Comparison of ENCODE assay signal across 2 cellular contexts in the genomic region with DNA sequence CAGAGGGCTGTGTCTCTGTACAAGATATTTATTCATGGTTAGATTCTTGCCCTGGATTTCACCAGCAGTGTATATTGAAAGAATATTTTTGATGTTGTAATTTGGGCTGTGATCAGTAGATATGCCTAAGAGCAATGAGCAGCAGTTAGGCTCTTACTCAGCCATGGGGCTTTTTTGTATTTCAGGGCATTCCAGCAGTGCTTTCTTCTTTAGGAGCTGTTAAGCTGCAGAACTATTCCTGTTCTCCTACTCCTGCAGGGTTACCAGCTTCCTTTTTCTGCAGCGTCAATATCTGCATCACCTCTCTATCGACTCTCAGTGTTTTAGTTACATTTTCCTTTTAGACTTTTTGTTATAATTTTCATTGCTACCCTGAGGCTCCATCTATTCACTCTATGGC.
TF ChIP-seq lines count a peak whose summit lies in the region.

No MANE protein-coding gene starts in this region.

TF ChIP-seq in GM23338, 12 proteins besides CTCF, POLR2A, EP300 and RAD21 (continued from another document):
- TF ChIP-seq, protein P1, sequence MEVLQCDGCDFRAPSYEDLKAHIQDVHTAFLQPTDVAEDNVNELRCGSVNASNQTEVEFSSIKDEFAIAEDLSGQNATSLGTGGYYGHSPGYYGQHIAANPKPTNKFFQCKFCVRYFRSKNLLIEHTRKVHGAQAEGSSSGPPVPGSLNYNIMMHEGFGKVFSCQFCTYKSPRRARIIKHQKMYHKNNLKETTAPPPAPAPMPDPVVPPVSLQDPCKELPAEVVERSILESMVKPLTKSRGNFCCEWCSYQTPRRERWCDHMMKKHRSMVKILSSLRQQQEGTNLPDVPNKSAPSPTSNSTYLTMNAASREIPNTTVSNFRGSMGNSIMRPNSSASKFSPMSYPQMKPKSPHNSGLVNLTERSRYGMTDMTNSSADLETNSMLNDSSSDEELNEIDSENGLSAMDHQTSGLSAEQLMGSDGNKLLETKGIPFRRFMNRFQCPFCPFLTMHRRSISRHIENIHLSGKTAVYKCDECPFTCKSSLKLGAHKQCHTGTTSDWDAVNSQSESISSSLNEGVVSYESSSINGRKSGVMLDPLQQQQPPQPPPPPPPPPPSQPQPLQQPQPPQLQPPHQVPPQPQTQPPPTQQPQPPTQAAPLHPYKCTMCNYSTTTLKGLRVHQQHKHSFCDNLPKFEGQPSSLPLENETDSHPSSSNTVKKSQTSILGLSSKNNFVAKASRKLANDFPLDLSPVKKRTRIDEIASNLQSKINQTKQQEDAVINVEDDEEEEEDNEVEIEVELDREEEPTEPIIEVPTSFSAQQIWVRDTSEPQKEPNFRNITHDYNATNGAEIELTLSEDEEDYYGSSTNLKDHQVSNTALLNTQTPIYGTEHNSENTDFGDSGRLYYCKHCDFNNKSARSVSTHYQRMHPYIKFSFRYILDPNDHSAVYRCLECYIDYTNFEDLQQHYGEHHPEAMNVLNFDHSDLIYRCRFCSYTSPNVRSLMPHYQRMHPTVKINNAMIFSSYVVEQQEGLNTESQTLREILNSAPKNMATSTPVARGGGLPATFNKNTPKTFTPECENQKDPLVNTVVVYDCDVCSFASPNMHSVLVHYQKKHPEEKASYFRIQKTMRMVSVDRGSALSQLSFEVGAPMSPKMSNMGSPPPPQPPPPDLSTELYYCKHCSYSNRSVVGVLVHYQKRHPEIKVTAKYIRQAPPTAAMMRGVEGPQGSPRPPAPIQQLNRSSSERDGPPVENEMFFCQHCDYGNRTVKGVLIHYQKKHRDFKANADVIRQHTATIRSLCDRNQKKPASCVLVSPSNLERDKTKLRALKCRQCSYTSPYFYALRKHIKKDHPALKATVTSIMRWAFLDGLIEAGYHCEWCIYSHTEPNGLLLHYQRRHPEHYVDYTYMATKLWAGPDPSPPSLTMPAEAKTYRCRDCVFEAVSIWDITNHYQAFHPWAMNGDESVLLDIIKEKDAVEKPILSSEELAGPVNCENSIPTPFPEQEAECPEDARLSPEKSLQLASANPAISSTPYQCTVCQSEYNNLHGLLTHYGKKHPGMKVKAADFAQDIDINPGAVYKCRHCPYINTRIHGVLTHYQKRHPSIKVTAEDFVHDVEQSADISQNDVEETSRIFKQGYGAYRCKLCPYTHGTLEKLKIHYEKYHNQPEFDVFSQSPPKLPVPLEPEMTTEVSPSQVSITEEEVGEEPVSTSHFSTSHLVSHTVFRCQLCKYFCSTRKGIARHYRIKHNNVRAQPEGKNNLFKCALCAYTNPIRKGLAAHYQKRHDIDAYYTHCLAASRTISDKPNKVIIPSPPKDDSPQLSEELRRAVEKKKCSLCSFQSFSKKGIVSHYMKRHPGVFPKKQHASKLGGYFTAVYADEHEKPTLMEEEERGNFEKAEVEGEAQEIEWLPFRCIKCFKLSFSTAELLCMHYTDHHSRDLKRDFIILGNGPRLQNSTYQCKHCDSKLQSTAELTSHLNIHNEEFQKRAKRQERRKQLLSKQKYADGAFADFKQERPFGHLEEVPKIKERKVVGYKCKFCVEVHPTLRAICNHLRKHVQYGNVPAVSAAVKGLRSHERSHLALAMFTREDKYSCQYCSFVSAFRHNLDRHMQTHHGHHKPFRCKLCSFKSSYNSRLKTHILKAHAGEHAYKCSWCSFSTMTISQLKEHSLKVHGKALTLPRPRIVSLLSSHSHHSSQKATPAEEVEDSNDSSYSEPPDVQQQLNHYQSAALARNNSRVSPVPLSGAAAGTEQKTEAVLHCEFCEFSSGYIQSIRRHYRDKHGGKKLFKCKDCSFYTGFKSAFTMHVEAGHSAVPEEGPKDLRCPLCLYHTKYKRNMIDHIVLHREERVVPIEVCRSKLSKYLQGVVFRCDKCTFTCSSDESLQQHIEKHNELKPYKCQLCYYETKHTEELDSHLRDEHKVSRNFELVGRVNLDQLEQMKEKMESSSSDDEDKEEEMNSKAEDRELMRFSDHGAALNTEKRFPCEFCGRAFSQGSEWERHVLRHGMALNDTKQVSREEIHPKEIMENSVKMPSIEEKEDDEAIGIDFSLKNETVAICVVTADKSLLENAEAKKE (CRISPR knock-in tag; IDR thresholded peaks at IDR 0.05) = no peak
- TF ChIP-seq EZH2phosphoT487 (IDR thresholded peaks at IDR 0.05; ENCODE audit: unreplicated experiment) (no peak), ZNF114 (CRISPR knock-in tag; IDR thresholded peaks at IDR 0.05) (no peak), ZNF331 (CRISPR knock-in tag; IDR thresholded peaks at IDR 0.05; ENCODE audit: low read depth) (no peak), CREB1 (CRISPR knock-in tag; IDR thresholded peaks at IDR 0.05; ENCODE audit: low read depth) (no peak), JUNB (IDR thresholded peaks at IDR 0.05; ENCODE audit: unreplicated experiment) (no peak)
- TF ChIP-seq, protein P2, sequence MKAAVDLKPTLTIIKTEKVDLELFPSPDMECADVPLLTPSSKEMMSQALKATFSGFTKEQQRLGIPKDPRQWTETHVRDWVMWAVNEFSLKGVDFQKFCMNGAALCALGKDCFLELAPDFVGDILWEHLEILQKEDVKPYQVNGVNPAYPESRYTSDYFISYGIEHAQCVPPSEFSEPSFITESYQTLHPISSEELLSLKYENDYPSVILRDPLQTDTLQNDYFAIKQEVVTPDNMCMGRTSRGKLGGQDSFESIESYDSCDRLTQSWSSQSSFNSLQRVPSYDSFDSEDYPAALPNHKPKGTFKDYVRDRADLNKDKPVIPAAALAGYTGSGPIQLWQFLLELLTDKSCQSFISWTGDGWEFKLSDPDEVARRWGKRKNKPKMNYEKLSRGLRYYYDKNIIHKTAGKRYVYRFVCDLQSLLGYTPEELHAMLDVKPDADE (IDR thresholded peaks at IDR 0.05) = no peak

TF ChIP-seq in WTC11, 78 proteins besides CTCF, POLR2A, EP300 and RAD21 (continued from another document):
- TF ChIP-seq, protein P3, sequence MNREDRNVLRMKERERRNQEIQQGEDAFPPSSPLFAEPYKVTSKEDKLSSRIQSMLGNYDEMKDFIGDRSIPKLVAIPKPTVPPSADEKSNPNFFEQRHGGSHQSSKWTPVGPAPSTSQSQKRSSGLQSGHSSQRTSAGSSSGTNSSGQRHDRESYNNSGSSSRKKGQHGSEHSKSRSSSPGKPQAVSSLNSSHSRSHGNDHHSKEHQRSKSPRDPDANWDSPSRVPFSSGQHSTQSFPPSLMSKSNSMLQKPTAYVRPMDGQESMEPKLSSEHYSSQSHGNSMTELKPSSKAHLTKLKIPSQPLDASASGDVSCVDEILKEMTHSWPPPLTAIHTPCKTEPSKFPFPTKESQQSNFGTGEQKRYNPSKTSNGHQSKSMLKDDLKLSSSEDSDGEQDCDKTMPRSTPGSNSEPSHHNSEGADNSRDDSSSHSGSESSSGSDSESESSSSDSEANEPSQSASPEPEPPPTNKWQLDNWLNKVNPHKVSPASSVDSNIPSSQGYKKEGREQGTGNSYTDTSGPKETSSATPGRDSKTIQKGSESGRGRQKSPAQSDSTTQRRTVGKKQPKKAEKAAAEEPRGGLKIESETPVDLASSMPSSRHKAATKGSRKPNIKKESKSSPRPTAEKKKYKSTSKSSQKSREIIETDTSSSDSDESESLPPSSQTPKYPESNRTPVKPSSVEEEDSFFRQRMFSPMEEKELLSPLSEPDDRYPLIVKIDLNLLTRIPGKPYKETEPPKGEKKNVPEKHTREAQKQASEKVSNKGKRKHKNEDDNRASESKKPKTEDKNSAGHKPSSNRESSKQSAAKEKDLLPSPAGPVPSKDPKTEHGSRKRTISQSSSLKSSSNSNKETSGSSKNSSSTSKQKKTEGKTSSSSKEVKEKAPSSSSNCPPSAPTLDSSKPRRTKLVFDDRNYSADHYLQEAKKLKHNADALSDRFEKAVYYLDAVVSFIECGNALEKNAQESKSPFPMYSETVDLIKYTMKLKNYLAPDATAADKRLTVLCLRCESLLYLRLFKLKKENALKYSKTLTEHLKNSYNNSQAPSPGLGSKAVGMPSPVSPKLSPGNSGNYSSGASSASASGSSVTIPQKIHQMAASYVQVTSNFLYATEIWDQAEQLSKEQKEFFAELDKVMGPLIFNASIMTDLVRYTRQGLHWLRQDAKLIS (CRISPR knock-in tag; IDR thresholded peaks at IDR 0.05; ENCODE audit: borderline replicate concordance) = no peak
- TF ChIP-seq MYBL2 (CRISPR knock-in tag; IDR thresholded peaks at IDR 0.05) = no peak
- no peak for TF ChIP-seq KAT7 (CRISPR knock-in tag; IDR thresholded peaks at IDR 0.05; ENCODE audit: borderline replicate concordance)
- TF ChIP-seq NR3C1 (CRISPR knock-in tag; conservative IDR thresholded peaks at IDR 0.05; ENCODE audit: low read depth) = no peak
- TF ChIP-seq, protein P4, sequence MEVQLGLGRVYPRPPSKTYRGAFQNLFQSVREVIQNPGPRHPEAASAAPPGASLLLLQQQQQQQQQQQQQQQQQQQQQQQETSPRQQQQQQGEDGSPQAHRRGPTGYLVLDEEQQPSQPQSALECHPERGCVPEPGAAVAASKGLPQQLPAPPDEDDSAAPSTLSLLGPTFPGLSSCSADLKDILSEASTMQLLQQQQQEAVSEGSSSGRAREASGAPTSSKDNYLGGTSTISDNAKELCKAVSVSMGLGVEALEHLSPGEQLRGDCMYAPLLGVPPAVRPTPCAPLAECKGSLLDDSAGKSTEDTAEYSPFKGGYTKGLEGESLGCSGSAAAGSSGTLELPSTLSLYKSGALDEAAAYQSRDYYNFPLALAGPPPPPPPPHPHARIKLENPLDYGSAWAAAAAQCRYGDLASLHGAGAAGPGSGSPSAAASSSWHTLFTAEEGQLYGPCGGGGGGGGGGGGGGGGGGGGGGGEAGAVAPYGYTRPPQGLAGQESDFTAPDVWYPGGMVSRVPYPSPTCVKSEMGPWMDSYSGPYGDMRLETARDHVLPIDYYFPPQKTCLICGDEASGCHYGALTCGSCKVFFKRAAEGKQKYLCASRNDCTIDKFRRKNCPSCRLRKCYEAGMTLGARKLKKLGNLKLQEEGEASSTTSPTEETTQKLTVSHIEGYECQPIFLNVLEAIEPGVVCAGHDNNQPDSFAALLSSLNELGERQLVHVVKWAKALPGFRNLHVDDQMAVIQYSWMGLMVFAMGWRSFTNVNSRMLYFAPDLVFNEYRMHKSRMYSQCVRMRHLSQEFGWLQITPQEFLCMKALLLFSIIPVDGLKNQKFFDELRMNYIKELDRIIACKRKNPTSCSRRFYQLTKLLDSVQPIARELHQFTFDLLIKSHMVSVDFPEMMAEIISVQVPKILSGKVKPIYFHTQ (CRISPR knock-in tag; IDR thresholded peaks at IDR 0.05) = no peak
- TF ChIP-seq ZNF138 (CRISPR knock-in tag; conservative IDR thresholded peaks at IDR 0.05) = no peak
- TF ChIP-seq, protein P5, sequence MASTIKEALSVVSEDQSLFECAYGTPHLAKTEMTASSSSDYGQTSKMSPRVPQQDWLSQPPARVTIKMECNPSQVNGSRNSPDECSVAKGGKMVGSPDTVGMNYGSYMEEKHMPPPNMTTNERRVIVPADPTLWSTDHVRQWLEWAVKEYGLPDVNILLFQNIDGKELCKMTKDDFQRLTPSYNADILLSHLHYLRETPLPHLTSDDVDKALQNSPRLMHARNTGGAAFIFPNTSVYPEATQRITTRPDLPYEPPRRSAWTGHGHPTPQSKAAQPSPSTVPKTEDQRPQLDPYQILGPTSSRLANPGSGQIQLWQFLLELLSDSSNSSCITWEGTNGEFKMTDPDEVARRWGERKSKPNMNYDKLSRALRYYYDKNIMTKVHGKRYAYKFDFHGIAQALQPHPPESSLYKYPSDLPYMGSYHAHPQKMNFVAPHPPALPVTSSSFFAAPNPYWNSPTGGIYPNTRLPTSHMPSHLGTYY (CRISPR knock-in tag; IDR thresholded peaks at IDR 0.05) = no peak
- no peak for TF ChIP-seq CBFB (CRISPR knock-in tag; IDR thresholded peaks at IDR 0.05; ENCODE audit: low read depth)
